ENCODE assay signal across 1 cellular context in genomic region chr16:52128407-52128806, GRCh38.
TF ChIP-seq lines count a peak whose summit lies in the region.

No MANE protein-coding gene starts in this region.

TF ChIP-seq in GM23338, 12 proteins besides CTCF, POLR2A, EP300 and RAD21 (continued from another document):
- TF ChIP-seq ETS1 (IDR thresholded peaks at IDR 0.05) (no peak), EZH2 (IDR thresholded peaks at IDR 0.05; ENCODE audit: low read depth, unreplicated experiment) (no peak), POLR2AphosphoS5 (IDR thresholded peaks at IDR 0.05; ENCODE audit: low read depth) (no peak), STAT1 (IDR thresholded peaks at IDR 0.05; ENCODE audit: unreplicated experiment) (no peak)
